22 cellular contexts compared by ENCODE assay signal in genomic region chr9:89903076-89903475, GRCh38.
"Had no signal": no experiment of that assay in that cellular context is flagged by ENCODE, and none has a peak within 500 bp of the region (broad histone marks: within the 10 kb centered on the region; RNA-seq: fewer than 3 reads in every experiment).

No MANE protein-coding gene starts in this region.

- H3K9ac ChIP-seq: parathyroid adenoma had no signal

- H3K4me1 Mint-ChIP-seq: activated naive CD4-positive, alpha-beta T cell treated with anti-CD3 and anti-CD28 coated beads, Interleukin-2, amount 10 ng/mL, durations not matched to agents 7 days and 5 days; central memory CD8-positive, alpha-beta T cell; naive thymus-derived CD8-positive, alpha-beta T cell had no signal

- H3K36me3 Mint-ChIP-seq: activated naive CD4-positive, alpha-beta T cell treated with anti-CD3 and anti-CD28 coated beads, Interleukin-2, amount 10 ng/mL, durations not matched to agents 7 days and 5 days had no signal

- H3K27me3 ChIP-seq: brain microvascular endothelial cell had no signal

- ATAC-seq: activated CD8-positive, alpha-beta T cell treated with anti-CD3 and anti-CD28 coated beads for 36 hours; activated naive CD8-positive, alpha-beta T cell treated with anti-CD3 and anti-CD28 coated beads, Interleukin-2, amount 50 U/mL, for 24 hours; mucosa of descending colon; naive thymus-derived CD8-positive, alpha-beta T cell had no signal

- H3K4me3 ChIP-seq: coronary artery, mucosa of descending colon, spleen had no signal

- H3K4me3 Mint-ChIP-seq: activated CD8-positive, alpha-beta T cell treated with anti-CD3 and anti-CD28 coated beads for 36 hours; activated naive CD4-positive, alpha-beta T cell treated with anti-CD3 and anti-CD28 coated beads, Interleukin-2, amount 10 ng/mL, durations not matched to agents 7 days and 5 days; activated naive CD8-positive, alpha-beta T cell treated with anti-CD3 and anti-CD28 coated beads, Interleukin-2, amount 50 U/mL, for 24 hours; central memory CD8-positive, alpha-beta T cell; naive thymus-derived CD8-positive, alpha-beta T cell had no signal

- H3K36me3 ChIP-seq: brain microvascular endothelial cell, neutrophil, spleen had no signal

- H3K9me3 Mint-ChIP-seq: activated naive CD4-positive, alpha-beta T cell treated with anti-CD3 and anti-CD28 coated beads, Interleukin-2, amount 10 ng/mL, durations not matched to agents 7 days and 5 days; activated naive CD8-positive, alpha-beta T cell treated with anti-CD3 and anti-CD28 coated beads, Interleukin-2, amount 50 U/mL, for 24 hours; central memory CD8-positive, alpha-beta T cell had no signal

- H3K27ac ChIP-seq: brain microvascular endothelial cell, coronary artery, neutrophil, parathyroid adenoma, spleen had no signal

- H3K4me1 ChIP-seq: parathyroid adenoma had no signal

- H3K9me3 ChIP-seq: mucosa of descending colon, neutrophil, spleen had no signal

- H3K27ac Mint-ChIP-seq: activated CD8-positive, alpha-beta T cell treated with anti-CD3 and anti-CD28 coated beads for 36 hours; activated naive CD4-positive, alpha-beta T cell treated with anti-CD3 and anti-CD28 coated beads, Interleukin-2, amount 10 ng/mL, durations not matched to agents 7 days and 5 days; activated naive CD8-positive, alpha-beta T cell treated with anti-CD3 and anti-CD28 coated beads, Interleukin-2, amount 50 U/mL, for 24 hours; naive thymus-derived CD8-positive, alpha-beta T cell had no signal

- DNase-seq: activated CD4-positive, alpha-beta T cell treated with anti-CD3 and anti-CD28 coated beads for 48 hours; activated CD4-positive, CD25-positive, alpha-beta regulatory T cell; activated CD8-positive, alpha-beta T cell treated with anti-CD3 and anti-CD28 coated beads for 36 hours; activated effector memory CD4-positive, alpha-beta T cell treated with Interleukin-2 at 50 U/mL for 16 hours; activated naive CD4-positive, alpha-beta T cell treated with anti-CD3 and anti-CD28 coated beads, Interleukin-2, amount 10 ng/mL, durations not matched to agents 7 days and 5 days; activated naive CD8-positive, alpha-beta T cell treated with anti-CD3 and anti-CD28 coated beads, Interleukin-2, amount 50 U/mL, for 24 hours; activated T-cell treated with anti-CD3 and anti-CD28 coated beads, Interleukin-2, amount 50 U/mL, for 48 hours; brain microvascular endothelial cell; effector memory CD4-positive, alpha-beta T cell; foreskin melanocyte; mammary epithelial cell; mucosa of descending colon; naive thymus-derived CD8-positive, alpha-beta T cell; spleen; stimulated activated CD8-positive, alpha-beta memory T cell treated with anti-CD3 and anti-CD28 coated beads, Interleukin-4, amount 100 ng/mL, for 48 hours; stimulated activated naive CD4-positive, alpha-beta T cell; T-helper 1 cell; T-helper 9 cell had no signal

- H2AFZ ChIP-seq: parathyroid adenoma had no signal

- H3K79me2 ChIP-seq: parathyroid adenoma had no signal
